ENCODE assay signal across 2 cellular contexts in the genomic region with DNA sequence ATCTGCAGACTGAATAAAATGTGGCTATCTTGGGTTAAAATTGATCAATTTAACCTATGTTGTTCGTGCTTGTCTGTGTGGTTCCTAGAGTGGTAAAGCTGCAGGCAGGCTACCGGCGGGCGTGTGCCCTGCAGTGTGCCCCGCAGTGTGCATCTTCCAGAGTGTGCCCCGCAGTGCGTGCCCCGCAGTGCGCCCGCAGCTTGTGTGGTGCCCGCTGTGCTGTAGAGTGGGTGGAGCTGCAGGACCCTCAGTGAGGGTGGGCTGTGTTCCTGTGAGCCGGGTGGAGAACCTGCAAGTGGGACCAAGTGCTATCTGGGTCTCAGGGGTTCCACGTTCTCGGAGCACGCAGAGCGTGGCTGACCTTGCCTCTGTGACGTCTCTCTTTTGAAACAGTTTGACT.
TF ChIP-seq lines count a peak whose summit lies in the region.

No MANE protein-coding gene starts in this region.

TF ChIP-seq in IMR-90, 13 proteins besides CTCF, POLR2A, EP300 and RAD21:
- no peak for TF ChIP-seq BHLHE40 (IDR thresholded peaks at IDR 0.05; ENCODE audit: low read depth, low read length)
- TF ChIP-seq FOS (IDR thresholded peaks at IDR 0.05; ENCODE audit: low read depth, low read length), result no peak
- TF ChIP-seq, protein P1, sequence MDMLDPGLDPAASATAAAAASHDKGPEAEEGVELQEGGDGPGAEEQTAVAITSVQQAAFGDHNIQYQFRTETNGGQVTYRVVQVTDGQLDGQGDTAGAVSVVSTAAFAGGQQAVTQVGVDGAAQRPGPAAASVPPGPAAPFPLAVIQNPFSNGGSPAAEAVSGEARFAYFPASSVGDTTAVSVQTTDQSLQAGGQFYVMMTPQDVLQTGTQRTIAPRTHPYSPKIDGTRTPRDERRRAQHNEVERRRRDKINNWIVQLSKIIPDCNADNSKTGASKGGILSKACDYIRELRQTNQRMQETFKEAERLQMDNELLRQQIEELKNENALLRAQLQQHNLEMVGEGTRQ (IDR thresholded peaks at IDR 0.05; ENCODE audit: low read depth, low read length), result no peak
- TF ChIP-seq MXI1 (IDR thresholded peaks at IDR 0.05; ENCODE audit: borderline replicate concordance, low read depth, low read length), result no peak
- TF ChIP-seq CEBPB (IDR thresholded peaks at IDR 0.05; ENCODE audit: low read depth, low read length), result no peak
- TF ChIP-seq MAFK (IDR thresholded peaks at IDR 0.05; ENCODE audit: low read depth, low read length), result no peak
- no peak for TF ChIP-seq MAZ (IDR thresholded peaks at IDR 0.05; ENCODE audit: borderline replicate concordance, low read depth, low read length)
- TF ChIP-seq CHD1 (IDR thresholded peaks at IDR 0.05; ENCODE audit: low read depth, low read length), result no peak

TF ChIP-seq in GM12878, 131 proteins besides CTCF, POLR2A, EP300 and RAD21:
- TF ChIP-seq HCFC1 (IDR thresholded peaks at IDR 0.05; ENCODE audit: low read length), result no peak
- no peak for TF ChIP-seq ZBED1 (IDR thresholded peaks at IDR 0.05; ENCODE audit: borderline replicate concordance)
- TF ChIP-seq, protein P2, sequence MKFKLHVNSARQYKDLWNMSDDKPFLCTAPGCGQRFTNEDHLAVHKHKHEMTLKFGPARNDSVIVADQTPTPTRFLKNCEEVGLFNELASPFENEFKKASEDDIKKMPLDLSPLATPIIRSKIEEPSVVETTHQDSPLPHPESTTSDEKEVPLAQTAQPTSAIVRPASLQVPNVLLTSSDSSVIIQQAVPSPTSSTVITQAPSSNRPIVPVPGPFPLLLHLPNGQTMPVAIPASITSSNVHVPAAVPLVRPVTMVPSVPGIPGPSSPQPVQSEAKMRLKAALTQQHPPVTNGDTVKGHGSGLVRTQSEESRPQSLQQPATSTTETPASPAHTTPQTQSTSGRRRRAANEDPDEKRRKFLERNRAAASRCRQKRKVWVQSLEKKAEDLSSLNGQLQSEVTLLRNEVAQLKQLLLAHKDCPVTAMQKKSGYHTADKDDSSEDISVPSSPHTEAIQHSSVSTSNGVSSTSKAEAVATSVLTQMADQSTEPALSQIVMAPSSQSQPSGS (IDR thresholded peaks at IDR 0.05; ENCODE audit: low read length), result no peak
- 0 out of 2 replicates have a peak, but pooled peaks have one; percentile 16 for TF ChIP-seq POLR2AphosphoS5 (IDR thresholded peaks at IDR 0.05; ENCODE audit: low read length)
- TF ChIP-seq, protein P3, sequence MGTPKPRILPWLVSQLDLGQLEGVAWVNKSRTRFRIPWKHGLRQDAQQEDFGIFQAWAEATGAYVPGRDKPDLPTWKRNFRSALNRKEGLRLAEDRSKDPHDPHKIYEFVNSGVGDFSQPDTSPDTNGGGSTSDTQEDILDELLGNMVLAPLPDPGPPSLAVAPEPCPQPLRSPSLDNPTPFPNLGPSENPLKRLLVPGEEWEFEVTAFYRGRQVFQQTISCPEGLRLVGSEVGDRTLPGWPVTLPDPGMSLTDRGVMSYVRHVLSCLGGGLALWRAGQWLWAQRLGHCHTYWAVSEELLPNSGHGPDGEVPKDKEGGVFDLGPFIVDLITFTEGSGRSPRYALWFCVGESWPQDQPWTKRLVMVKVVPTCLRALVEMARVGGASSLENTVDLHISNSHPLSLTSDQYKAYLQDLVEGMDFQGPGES (IDR thresholded peaks at IDR 0.05), result no peak
- TF ChIP-seq, protein P4, sequence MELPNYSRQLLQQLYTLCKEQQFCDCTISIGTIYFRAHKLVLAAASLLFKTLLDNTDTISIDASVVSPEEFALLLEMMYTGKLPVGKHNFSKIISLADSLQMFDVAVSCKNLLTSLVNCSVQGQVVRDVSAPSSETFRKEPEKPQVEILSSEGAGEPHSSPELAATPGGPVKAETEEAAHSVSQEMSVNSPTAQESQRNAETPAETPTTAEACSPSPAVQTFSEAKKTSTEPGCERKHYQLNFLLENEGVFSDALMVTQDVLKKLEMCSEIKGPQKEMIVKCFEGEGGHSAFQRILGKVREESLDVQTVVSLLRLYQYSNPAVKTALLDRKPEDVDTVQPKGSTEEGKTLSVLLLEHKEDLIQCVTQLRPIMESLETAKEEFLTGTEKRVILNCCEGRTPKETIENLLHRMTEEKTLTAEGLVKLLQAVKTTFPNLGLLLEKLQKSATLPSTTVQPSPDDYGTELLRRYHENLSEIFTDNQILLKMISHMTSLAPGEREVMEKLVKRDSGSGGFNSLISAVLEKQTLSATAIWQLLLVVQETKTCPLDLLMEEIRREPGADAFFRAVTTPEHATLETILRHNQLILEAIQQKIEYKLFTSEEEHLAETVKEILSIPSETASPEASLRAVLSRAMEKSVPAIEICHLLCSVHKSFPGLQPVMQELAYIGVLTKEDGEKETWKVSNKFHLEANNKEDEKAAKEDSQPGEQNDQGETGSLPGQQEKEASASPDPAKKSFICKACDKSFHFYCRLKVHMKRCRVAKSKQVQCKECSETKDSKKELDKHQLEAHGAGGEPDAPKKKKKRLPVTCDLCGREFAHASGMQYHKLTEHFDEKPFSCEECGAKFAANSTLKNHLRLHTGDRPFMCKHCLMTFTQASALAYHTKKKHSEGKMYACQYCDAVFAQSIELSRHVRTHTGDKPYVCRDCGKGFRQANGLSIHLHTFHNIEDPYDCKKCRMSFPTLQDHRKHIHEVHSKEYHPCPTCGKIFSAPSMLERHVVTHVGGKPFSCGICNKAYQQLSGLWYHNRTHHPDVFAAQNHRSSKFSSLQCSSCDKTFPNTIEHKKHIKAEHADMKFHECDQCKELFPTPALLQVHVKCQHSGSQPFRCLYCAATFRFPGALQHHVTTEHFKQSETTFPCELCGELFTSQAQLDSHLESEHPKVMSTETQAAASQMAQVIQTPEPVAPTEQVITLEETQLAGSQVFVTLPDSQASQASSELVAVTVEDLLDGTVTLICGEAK (IDR thresholded peaks at IDR 0.05; ENCODE audit: borderline replicate concordance), result no peak
- TF ChIP-seq POU2F2 (IDR thresholded peaks at IDR 0.05; ENCODE audit: borderline replicate concordance, low read depth, low read length), result no peak
